ENCODE assay signal across 27 cellular contexts in genomic region chr3:178318440-178318839, GRCh38.
"Had no signal": no experiment of that assay in that cellular context is flagged by ENCODE, and none has a peak within 500 bp of the region (broad histone marks: within the 10 kb centered on the region; RNA-seq: fewer than 3 reads in every experiment).

No MANE protein-coding gene starts in this region.

- ATAC-seq: activated CD4-positive, alpha-beta T cell treated with anti-CD3 and anti-CD28 coated beads for 36 hours; activated CD8-positive, alpha-beta memory T cell treated with anti-CD3 and anti-CD28 coated beads, Interleukin-2, amount 10 ng/mL, durations not matched to agents 7 days and 5 days; activated CD8-positive, alpha-beta T cell treated with anti-CD3 and anti-CD28 coated beads, Interleukin-2, amount 10 ng/mL, durations not matched to agents 7 days and 5 days; body of pancreas; gastroesophageal sphincter had no signal

- H3K4me1 Mint-ChIP-seq: activated CD4-positive, alpha-beta T cell treated with anti-CD3 and anti-CD28 coated beads for 36 hours; activated CD4-positive, alpha-beta T cell treated with anti-CD3 and anti-CD28 coated beads, Interleukin-2, amount 10 ng/mL, durations not matched to agents 24 days and 14 days; activated CD8-positive, alpha-beta memory T cell treated with anti-CD3 and anti-CD28 coated beads, Interleukin-2, amount 10 ng/mL, durations not matched to agents 7 days and 5 days; central memory CD8-positive, alpha-beta T cell had no signal

- H3K27ac Mint-ChIP-seq: activated CD4-positive, alpha-beta memory T cell treated with anti-CD3 and anti-CD28 coated beads for 36 hours; activated CD4-positive, alpha-beta T cell treated with anti-CD3 and anti-CD28 coated beads for 36 hours; activated CD4-positive, alpha-beta T cell treated with anti-CD3 and anti-CD28 coated beads, Interleukin-2, amount 10 ng/mL, durations not matched to agents 24 days and 14 days; activated CD8-positive, alpha-beta memory T cell treated with anti-CD3 and anti-CD28 coated beads, Interleukin-2, amount 10 ng/mL, durations not matched to agents 7 days and 5 days; activated CD8-positive, alpha-beta T cell treated with anti-CD3 and anti-CD28 coated beads, Interleukin-2, amount 10 ng/mL, durations not matched to agents 7 days and 5 days; activated naive CD8-positive, alpha-beta T cell; activated T-helper 1 cell treated with anti-CD3 and anti-CD28 coated beads, Interleukin-12 subunit alpha, Interleukin-12 subunit beta, Interleukin-2, Interleukin-4 antibody, amounts not matched to agents 30 ng/mL and 10 ng/mL and 1 ng/mL, durations not matched to agents 14 hours and 24 hours and 36 hours; activated T-helper 2 cell treated with anti-CD3 and anti-CD28 coated beads, Interferon-gamma antibody, Interleukin-2, Interleukin-4, amounts not matched to agents 10 μg/mL and 5 μg/mL and 100 μg/mL, durations not matched to agents 14 hours and 24 hours and 36 hours had no signal

- H3K4me3 Mint-ChIP-seq: activated CD4-positive, alpha-beta memory T cell treated with anti-CD3 and anti-CD28 coated beads for 36 hours; activated CD4-positive, alpha-beta T cell treated with anti-CD3 and anti-CD28 coated beads for 36 hours; activated CD4-positive, alpha-beta T cell treated with anti-CD3 and anti-CD28 coated beads, Interleukin-2, amount 10 ng/mL, durations not matched to agents 24 days and 14 days; activated CD8-positive, alpha-beta memory T cell treated with anti-CD3 and anti-CD28 coated beads, Interleukin-2, amount 10 ng/mL, durations not matched to agents 7 days and 5 days; activated CD8-positive, alpha-beta T cell treated with anti-CD3 and anti-CD28 coated beads, Interleukin-2, amount 10 ng/mL, durations not matched to agents 7 days and 5 days; activated naive CD4-positive, alpha-beta T cell treated with anti-CD3 and anti-CD28 coated beads for 36 hours; activated naive CD8-positive, alpha-beta T cell; activated T-helper 1 cell treated with anti-CD3 and anti-CD28 coated beads, Interleukin-12 subunit alpha, Interleukin-12 subunit beta, Interleukin-2, Interleukin-4 antibody, amounts not matched to agents 30 ng/mL and 10 ng/mL and 1 ng/mL, durations not matched to agents 14 hours and 24 hours and 36 hours; central memory CD8-positive, alpha-beta T cell had no signal

- H3K4me1 ChIP-seq: breast epithelium, colonic mucosa had no signal

- DNase-seq: activated CD4-positive, alpha-beta memory T cell treated with anti-CD3 and anti-CD28 coated beads for 36 hours; activated CD4-positive, alpha-beta T cell treated with anti-CD3 and anti-CD28 coated beads for 36 hours; activated CD4-positive, alpha-beta T cell treated with anti-CD3 and anti-CD28 coated beads, Interleukin-2, amount 10 ng/mL, durations not matched to agents 24 days and 14 days; activated CD4-positive, CD25-positive, alpha-beta regulatory T cell; activated CD4-positive, CD25-positive, alpha-beta regulatory T cell treated with anti-CD3 and anti-CD28 coated beads, Interleukin-2, amount 50 U/mL, for 72 hours; activated CD8-positive, alpha-beta memory T cell treated with anti-CD3 and anti-CD28 coated beads, Interleukin-2, amount 10 ng/mL, durations not matched to agents 7 days and 5 days; activated CD8-positive, alpha-beta memory T cell treated with anti-CD3 and anti-CD28 coated beads, Interleukin-2, amount 50 U/mL, for 4 hours; activated CD8-positive, alpha-beta T cell treated with anti-CD3 and anti-CD28 coated beads, Interleukin-2, amount 10 ng/mL, durations not matched to agents 7 days and 5 days; activated effector memory CD4-positive, alpha-beta T cell treated with anti-CD3 and anti-CD28 coated beads, Interleukin-2, amount 50 U/mL, for 16 hours; activated naive CD4-positive, alpha-beta T cell treated with anti-CD3 and anti-CD28 coated beads for 36 hours; activated T-cell treated with anti-CD3 and anti-CD28 coated beads, Interleukin-2, amount 50 U/mL, for 1 hour; activated T-cell treated with anti-CD3 and anti-CD28 coated beads, Interleukin-2, amount 50 U/mL, for 48 hours; amniotic stem cell; body of pancreas; colonic mucosa; effector CD8-positive, alpha-beta T cell; esophagus squamous epithelium; foreskin melanocyte; T-helper 2 cell had no signal

- H3K27me3 ChIP-seq: body of pancreas, breast epithelium, cardiac muscle cell, colonic mucosa, esophagus squamous epithelium, gastroesophageal sphincter had no signal

- H3K36me3 Mint-ChIP-seq: activated CD4-positive, alpha-beta memory T cell treated with anti-CD3 and anti-CD28 coated beads for 36 hours; activated CD8-positive, alpha-beta memory T cell treated with anti-CD3 and anti-CD28 coated beads, Interleukin-2, amount 10 ng/mL, durations not matched to agents 7 days and 5 days; activated naive CD8-positive, alpha-beta T cell had no signal

- H3K4me3 ChIP-seq: body of pancreas, breast epithelium, cardiac muscle cell, colonic mucosa, esophagus squamous epithelium, gastroesophageal sphincter had no signal

- H3K36me3 ChIP-seq: breast epithelium, cardiac muscle cell, colonic mucosa, esophagus squamous epithelium, gastroesophageal sphincter had no signal

- H3K9me3 ChIP-seq: body of pancreas, breast epithelium, colonic mucosa, esophagus squamous epithelium, gastroesophageal sphincter had no signal

- H3K9me3 Mint-ChIP-seq: activated CD4-positive, alpha-beta memory T cell treated with anti-CD3 and anti-CD28 coated beads for 36 hours; activated CD4-positive, alpha-beta T cell treated with anti-CD3 and anti-CD28 coated beads, Interleukin-2, amount 10 ng/mL, durations not matched to agents 24 days and 14 days; activated naive CD4-positive, alpha-beta T cell treated with anti-CD3 and anti-CD28 coated beads for 36 hours; activated T-helper 1 cell treated with anti-CD3 and anti-CD28 coated beads, Interleukin-12 subunit alpha, Interleukin-12 subunit beta, Interleukin-2, Interleukin-4 antibody, amounts not matched to agents 30 ng/mL and 10 ng/mL and 1 ng/mL, durations not matched to agents 14 hours and 24 hours and 36 hours; activated T-helper 2 cell treated with anti-CD3 and anti-CD28 coated beads, Interferon-gamma antibody, Interleukin-2, Interleukin-4, amounts not matched to agents 10 μg/mL and 5 μg/mL and 100 μg/mL, durations not matched to agents 14 hours and 24 hours and 36 hours; central memory CD8-positive, alpha-beta T cell had no signal

- H3K27ac ChIP-seq: body of pancreas, breast epithelium, cardiac muscle cell, colonic mucosa, epithelial cell of prostate, esophagus squamous epithelium, gastroesophageal sphincter had no signal

- H3K27me3 Mint-ChIP-seq: activated CD4-positive, alpha-beta T cell treated with anti-CD3 and anti-CD28 coated beads for 36 hours; activated CD4-positive, alpha-beta T cell treated with anti-CD3 and anti-CD28 coated beads, Interleukin-2, amount 10 ng/mL, durations not matched to agents 24 days and 14 days; activated CD8-positive, alpha-beta memory T cell treated with anti-CD3 and anti-CD28 coated beads, Interleukin-2, amount 10 ng/mL, durations not matched to agents 7 days and 5 days; activated naive CD8-positive, alpha-beta T cell had no signal
